7 cellular contexts compared by ENCODE assay signal in the genomic region with DNA sequence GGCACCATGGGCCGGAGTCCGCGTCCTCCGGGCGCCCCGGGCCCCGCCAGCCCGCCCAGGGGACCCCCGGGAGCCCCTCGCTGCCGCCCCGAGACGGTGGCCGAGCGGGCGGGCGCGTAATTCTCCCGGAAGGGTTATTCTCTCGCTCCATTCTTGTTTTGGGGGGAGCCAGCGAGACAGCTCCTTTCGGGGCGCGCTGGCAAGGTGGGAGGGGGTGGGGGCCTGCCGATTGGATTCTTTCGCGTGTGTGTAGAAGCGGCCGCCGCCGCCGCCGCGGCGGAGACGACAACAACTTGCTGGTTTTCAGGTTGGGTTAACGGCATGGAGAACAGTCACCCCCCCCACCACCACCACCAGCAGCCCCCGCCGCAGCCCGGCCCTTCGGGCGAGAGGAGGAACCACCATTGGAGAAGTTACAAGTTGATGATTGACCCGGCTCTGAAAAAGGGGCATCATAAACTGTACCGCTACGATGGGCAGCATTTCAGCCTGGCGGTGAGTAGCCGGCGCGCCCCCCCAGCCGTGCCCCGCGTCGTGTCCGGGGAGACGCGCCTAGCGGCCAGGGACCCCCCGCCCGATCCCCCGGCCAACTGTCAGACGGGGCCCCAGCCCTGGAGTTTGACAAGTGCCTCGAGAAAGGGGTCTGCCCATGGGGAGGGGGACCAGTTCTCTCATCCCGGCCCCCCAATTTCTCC. TPM values are rescaled to one million over a fixed set of nuclear protein-coding genes. Genes with fewer than 3 reads are reported as not detected.
A peak's percentile ranks its signal among the peaks of the same experiment; 100 is the strongest.
DNase-seq lines count a peak whose midpoint lies in the region; FAIRE-seq and TF ChIP-seq lines count a peak whose summit lies in the region.

No MANE protein-coding gene starts in this region.

- H3K23ac ChIP-seq in trophoblast cell (ENCODE audit: low read length), result no peak overlapping the region

- peak overlapping the region; percentile 97 for H3K4me2 ChIP-seq in trophoblast cell (ENCODE audit: low read length)

- H4K8ac ChIP-seq in trophoblast cell (ENCODE audit: low read depth, low read length), result peak overlapping the region; percentile 64

- no peak overlapping the region for H2BK12ac ChIP-seq in trophoblast cell (ENCODE audit: low read length)

- H4K91ac ChIP-seq in trophoblast cell (ENCODE audit: low read depth, low read length), result peak overlapping the region; percentile 60

- no CpG with 5 or more reads among the region's 63 CpGs for WGBS in trophoblast cell (ENCODE audit: extremely low coverage, insufficient coverage, insufficient read length)

- peak overlapping the region; percentile 25 for H3K4ac ChIP-seq in trophoblast cell (ENCODE audit: low read depth, low read length)

- H3K79me1 ChIP-seq in trophoblast cell (ENCODE audit: low read length), result peaks cover 39% of the 10 kb centered on the region

- no peak for TF ChIP-seq POLR2A in GM12891 (IDR thresholded peaks at IDR 0.05; ENCODE audit: low read depth, low read length)

- no peaks in the 10 kb centered on the region for H3K27me3 ChIP-seq in trophoblast cell (ENCODE audit: insufficient read depth, low read length)

- H3K79me2 ChIP-seq in trophoblast cell (ENCODE audit: control insufficient read depth, insufficient read depth, low read length, poor library complexity), result peaks cover 39% of the 10 kb centered on the region

- H3K4me3 ChIP-seq in trophoblast cell (ENCODE audit: low read depth, low read length), result peak overlapping the region; percentile 77

- H4K12ac ChIP-seq in trophoblast cell (ENCODE audit: low read depth, low read length), result no peak overlapping the region

- FAIRE-seq in GM12891 (lab: Jason Lieb, UNC), result peak; percentile 50

- H2BK120ac ChIP-seq in trophoblast cell (ENCODE audit: insufficient read depth, low read length, poor library complexity), result peak overlapping the region; percentile 4

- H2AFZ ChIP-seq in trophoblast cell (ENCODE audit: insufficient read depth, low read length, poor library complexity), result peak overlapping the region; percentile 55

- peak overlapping the region; percentile 4 for H3K18ac ChIP-seq in trophoblast cell (ENCODE audit: low read length)

- H3K4me1 ChIP-seq in trophoblast cell (ENCODE audit: control insufficient read depth in 1 of 2, insufficient read depth in 2 of 2, low read length in 2 of 2), result peaks cover 8 to 11% of the 10 kb centered on the region in 2 experiments

- no peaks in the 10 kb centered on the region for H3K9me3 ChIP-seq in trophoblast cell (ENCODE audit: insufficient read depth, low read depth, low read length)

- H2BK5ac ChIP-seq in trophoblast cell (ENCODE audit: low read depth, low read length, poor library complexity), result peak overlapping the region; percentile 49

- H3K14ac ChIP-seq in trophoblast cell (ENCODE audit: low read length), result peak overlapping the region; percentile 68

- H3K36me3 ChIP-seq in trophoblast cell (ENCODE audit: control insufficient read depth in 1 of 2, insufficient read depth in 2 of 2, low read length in 2 of 2), result peaks cover 21 to 25% of the 10 kb centered on the region in 2 experiments

- DNase-seq in GM12891 (ENCODE audit: insufficient read length, low spot score) (no peak), NCI-H345 treated with DMSO at 0.1 percent for 48 hours (lab: John Stamatoyannopoulos, UW; ENCODE audit: unreplicated experiment) (peak; percentile 8), globus pallidus (ENCODE audit: low spot score) (peak; percentile 26), trophoblast cell (peak in 1 of 2 donors; percentile 56), HuH-7 (ENCODE audit: low spot score) (no peak), NCI-H187 treated with DMSO at 0.1 percent for 48 hours (lab: John Stamatoyannopoulos, UW) (no peak)
- DNase-seq in activated effector memory CD4-positive, alpha-beta T cell treated with anti-CD3 and anti-CD28 coated beads, Interleukin-2, amount 50 U/mL, for 16 hours, result peak; percentile 86

- H3K9ac ChIP-seq in trophoblast cell (ENCODE audit: low read length), result peak overlapping the region; percentile 88

- H2AK5ac ChIP-seq in trophoblast cell (ENCODE audit: low read length), result peak overlapping the region; percentile 0

- H3K27ac ChIP-seq in trophoblast cell (ENCODE audit: low read depth, low read length), result peak overlapping the region; percentile 94

TF ChIP-seq in GM12891, 5 proteins besides CTCF, POLR2A, EP300 and RAD21:
- TF ChIP-seq SPI1 (IDR thresholded peaks at IDR 0.05; ENCODE audit: low read depth, low read length) (no peak), POU2F2 (IDR thresholded peaks at IDR 0.05; ENCODE audit: low read depth, low read length) (no peak), POLR2AphosphoS5 (IDR thresholded peaks at IDR 0.05; ENCODE audit: low read depth, low read length) (no peak)
TF ChIP-seq in GM12891: peak in this region for 0.

RNA-seq across cellular contexts. Expression of a gene that starts 0.8 kb away (rescaled TPM):
- polyA plus RNA-seq in GM12891 (2012; ENCODE audit: low read depth, missing spikeins), result 3.1 TPM
- polyA plus RNA-seq in trophoblast cell (2013), result 19.3 and 19.5 TPM in 2 replicates

RNA-seq across cellular contexts. Expression of a gene that starts 11.1 kb away (rescaled TPM):
- polyA plus RNA-seq in GM12891 (2012; ENCODE audit: low read depth, missing spikeins), result 34.6 TPM
- polyA plus RNA-seq in trophoblast cell (2013), result 10.9 and 11.1 TPM in 2 replicates

RNA-seq across cellular contexts. Expression of a gene that starts 54.1 kb away (rescaled TPM):
- polyA plus RNA-seq in GM12891 (2012; ENCODE audit: low read depth, missing spikeins), result 0.49 TPM
- 2.5 TPM in 2 replicates for polyA plus RNA-seq in trophoblast cell (2013)

Comparison
In these comparisons a context has a peak if more than half of its experiments do, and no peak if none do; other contexts are left out.
1. DNase-seq: peak in NCI-H345 treated with DMSO at 0.1 percent for 48 hours (single experiment), activated effector memory CD4-positive, alpha-beta T cell treated with anti-CD3 and anti-CD28 coated beads, Interleukin-2, amount 50 U/mL, for 16 hours (single experiment) and globus pallidus (single experiment); none in GM12891 (single experiment), HuH-7 (single experiment) and NCI-H187 treated with DMSO at 0.1 percent for 48 hours (single experiment).